ENCODE assay signal across 1 cellular context in the genomic region with DNA sequence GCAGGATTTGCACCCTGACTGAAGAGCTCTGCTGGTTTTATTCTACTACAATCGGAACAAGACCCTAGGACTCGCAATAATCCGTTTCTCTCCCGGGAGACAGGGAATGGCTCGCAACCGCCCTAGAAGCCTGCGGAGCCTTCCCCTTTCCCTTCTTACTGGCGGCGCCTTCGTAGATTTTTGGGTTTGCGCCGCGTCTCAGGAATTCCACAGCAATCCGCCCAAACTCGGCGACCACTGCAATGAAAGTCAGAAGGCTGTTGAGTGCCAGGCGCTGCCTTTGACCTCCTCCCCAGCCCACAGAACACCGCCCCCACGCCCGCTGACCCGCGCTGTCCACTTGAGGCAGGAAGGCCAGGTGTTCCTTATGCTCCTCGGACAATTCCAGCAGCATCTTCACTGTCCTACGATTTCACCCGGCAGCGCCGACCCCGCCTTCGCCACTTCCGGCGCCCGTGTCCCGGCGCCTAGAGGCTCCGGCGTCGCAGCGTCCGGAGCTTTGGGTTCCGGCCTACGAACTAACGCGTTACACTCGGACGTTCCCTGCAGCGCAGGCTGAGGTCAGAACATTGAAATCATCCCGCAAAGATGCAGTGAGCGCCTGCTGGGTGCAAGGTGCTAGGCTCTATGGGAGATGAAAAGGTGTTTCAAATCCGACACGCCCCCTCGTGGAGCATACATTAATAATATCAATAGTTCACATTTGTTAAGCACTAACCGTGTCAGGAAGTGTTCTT.
TF ChIP-seq lines count a peak whose summit lies in the region.

A gene (minus strand): TSS at position 439 of the 737 bp plus-strand sequence. CDS start 45 bp downstream, at position 394.

TF ChIP-seq in WTC11, 78 proteins besides CTCF, POLR2A, EP300 and RAD21 (continued from another document):
- TF ChIP-seq, protein P1, sequence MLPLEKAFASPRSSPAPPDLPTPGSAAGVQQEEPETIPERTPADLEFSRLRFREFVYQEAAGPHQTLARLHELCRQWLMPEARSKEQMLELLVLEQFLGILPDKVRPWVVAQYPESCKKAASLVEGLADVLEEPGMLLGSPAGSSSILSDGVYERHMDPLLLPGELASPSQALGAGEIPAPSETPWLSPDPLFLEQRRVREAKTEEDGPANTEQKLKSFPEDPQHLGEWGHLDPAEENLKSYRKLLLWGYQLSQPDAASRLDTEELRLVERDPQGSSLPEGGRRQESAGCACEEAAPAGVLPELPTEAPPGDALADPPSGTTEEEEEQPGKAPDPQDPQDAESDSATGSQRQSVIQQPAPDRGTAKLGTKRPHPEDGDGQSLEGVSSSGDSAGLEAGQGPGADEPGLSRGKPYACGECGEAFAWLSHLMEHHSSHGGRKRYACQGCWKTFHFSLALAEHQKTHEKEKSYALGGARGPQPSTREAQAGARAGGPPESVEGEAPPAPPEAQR (CRISPR knock-in tag; IDR thresholded peaks at IDR 0.05): no peak
- no peak for TF ChIP-seq ZNF317 (CRISPR knock-in tag; IDR thresholded peaks at IDR 0.05; ENCODE audit: borderline replicate concordance, low read depth)
- TF ChIP-seq, protein P2, sequence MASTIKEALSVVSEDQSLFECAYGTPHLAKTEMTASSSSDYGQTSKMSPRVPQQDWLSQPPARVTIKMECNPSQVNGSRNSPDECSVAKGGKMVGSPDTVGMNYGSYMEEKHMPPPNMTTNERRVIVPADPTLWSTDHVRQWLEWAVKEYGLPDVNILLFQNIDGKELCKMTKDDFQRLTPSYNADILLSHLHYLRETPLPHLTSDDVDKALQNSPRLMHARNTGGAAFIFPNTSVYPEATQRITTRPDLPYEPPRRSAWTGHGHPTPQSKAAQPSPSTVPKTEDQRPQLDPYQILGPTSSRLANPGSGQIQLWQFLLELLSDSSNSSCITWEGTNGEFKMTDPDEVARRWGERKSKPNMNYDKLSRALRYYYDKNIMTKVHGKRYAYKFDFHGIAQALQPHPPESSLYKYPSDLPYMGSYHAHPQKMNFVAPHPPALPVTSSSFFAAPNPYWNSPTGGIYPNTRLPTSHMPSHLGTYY (CRISPR knock-in tag; IDR thresholded peaks at IDR 0.05): no peak
- TF ChIP-seq CBFB (CRISPR knock-in tag; IDR thresholded peaks at IDR 0.05; ENCODE audit: low read depth): no peak; the same call in 1 of the 2 replicates
- TF ChIP-seq JAZF1 (CRISPR knock-in tag; IDR thresholded peaks at IDR 0.05): no peak
- TF ChIP-seq ZNF232 (CRISPR knock-in tag; IDR thresholded peaks at IDR 0.05): peak; percentile 61; the same call in 1 of the 2 replicates
- TF ChIP-seq NFATC4 (CRISPR knock-in tag; IDR thresholded peaks at IDR 0.05): no peak
- TF ChIP-seq, protein P3, sequence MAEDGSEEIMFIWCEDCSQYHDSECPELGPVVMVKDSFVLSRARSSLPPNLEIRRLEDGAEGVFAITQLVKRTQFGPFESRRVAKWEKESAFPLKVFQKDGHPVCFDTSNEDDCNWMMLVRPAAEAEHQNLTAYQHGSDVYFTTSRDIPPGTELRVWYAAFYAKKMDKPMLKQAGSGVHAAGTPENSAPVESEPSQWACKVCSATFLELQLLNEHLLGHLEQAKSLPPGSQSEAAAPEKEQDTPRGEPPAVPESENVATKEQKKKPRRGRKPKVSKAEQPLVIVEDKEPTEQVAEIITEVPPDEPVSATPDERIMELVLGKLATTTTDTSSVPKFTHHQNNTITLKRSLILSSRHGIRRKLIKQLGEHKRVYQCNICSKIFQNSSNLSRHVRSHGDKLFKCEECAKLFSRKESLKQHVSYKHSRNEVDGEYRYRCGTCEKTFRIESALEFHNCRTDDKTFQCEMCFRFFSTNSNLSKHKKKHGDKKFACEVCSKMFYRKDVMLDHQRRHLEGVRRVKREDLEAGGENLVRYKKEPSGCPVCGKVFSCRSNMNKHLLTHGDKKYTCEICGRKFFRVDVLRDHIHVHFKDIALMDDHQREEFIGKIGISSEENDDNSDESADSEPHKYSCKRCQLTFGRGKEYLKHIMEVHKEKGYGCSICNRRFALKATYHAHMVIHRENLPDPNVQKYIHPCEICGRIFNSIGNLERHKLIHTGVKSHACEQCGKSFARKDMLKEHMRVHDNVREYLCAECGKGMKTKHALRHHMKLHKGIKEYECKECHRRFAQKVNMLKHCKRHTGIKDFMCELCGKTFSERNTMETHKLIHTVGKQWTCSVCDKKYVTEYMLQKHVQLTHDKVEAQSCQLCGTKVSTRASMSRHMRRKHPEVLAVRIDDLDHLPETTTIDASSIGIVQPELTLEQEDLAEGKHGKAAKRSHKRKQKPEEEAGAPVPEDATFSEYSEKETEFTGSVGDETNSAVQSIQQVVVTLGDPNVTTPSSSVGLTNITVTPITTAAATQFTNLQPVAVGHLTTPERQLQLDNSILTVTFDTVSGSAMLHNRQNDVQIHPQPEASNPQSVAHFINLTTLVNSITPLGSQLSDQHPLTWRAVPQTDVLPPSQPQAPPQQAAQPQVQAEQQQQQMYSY (CRISPR knock-in tag; IDR thresholded peaks at IDR 0.05): no peak
- TF ChIP-seq NFE2L1 (CRISPR knock-in tag; IDR thresholded peaks at IDR 0.05): peak; percentile 34; the same call in 1 of the 2 replicates
- no peak for TF ChIP-seq CREB1 (CRISPR knock-in tag; IDR thresholded peaks at IDR 0.05)
- TF ChIP-seq, protein P4, sequence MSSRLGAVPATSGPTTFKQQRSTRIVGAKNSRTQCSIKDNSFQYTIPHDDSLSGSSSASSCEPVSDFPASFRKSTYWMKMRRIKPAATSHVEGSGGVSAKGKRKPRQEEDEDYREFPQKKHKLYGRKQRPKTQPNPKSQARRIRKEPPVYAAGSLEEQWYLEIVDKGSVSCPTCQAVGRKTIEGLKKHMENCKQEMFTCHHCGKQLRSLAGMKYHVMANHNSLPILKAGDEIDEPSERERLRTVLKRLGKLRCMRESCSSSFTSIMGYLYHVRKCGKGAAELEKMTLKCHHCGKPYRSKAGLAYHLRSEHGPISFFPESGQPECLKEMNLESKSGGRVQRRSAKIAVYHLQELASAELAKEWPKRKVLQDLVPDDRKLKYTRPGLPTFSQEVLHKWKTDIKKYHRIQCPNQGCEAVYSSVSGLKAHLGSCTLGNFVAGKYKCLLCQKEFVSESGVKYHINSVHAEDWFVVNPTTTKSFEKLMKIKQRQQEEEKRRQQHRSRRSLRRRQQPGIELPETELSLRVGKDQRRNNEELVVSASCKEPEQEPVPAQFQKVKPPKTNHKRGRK (CRISPR knock-in tag; IDR thresholded peaks at IDR 0.05; ENCODE audit: borderline replicate concordance): no peak
- TF ChIP-seq, protein P5, sequence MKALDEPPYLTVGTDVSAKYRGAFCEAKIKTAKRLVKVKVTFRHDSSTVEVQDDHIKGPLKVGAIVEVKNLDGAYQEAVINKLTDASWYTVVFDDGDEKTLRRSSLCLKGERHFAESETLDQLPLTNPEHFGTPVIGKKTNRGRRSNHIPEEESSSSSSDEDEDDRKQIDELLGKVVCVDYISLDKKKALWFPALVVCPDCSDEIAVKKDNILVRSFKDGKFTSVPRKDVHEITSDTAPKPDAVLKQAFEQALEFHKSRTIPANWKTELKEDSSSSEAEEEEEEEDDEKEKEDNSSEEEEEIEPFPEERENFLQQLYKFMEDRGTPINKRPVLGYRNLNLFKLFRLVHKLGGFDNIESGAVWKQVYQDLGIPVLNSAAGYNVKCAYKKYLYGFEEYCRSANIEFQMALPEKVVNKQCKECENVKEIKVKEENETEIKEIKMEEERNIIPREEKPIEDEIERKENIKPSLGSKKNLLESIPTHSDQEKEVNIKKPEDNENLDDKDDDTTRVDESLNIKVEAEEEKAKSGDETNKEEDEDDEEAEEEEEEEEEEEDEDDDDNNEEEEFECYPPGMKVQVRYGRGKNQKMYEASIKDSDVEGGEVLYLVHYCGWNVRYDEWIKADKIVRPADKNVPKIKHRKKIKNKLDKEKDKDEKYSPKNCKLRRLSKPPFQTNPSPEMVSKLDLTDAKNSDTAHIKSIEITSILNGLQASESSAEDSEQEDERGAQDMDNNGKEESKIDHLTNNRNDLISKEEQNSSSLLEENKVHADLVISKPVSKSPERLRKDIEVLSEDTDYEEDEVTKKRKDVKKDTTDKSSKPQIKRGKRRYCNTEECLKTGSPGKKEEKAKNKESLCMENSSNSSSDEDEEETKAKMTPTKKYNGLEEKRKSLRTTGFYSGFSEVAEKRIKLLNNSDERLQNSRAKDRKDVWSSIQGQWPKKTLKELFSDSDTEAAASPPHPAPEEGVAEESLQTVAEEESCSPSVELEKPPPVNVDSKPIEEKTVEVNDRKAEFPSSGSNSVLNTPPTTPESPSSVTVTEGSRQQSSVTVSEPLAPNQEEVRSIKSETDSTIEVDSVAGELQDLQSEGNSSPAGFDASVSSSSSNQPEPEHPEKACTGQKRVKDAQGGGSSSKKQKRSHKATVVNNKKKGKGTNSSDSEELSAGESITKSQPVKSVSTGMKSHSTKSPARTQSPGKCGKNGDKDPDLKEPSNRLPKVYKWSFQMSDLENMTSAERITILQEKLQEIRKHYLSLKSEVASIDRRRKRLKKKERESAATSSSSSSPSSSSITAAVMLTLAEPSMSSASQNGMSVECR (CRISPR knock-in tag; IDR thresholded peaks at IDR 0.05; ENCODE audit: borderline replicate concordance): peak; percentile 87; the same call in 1 of the 2 replicates
- no peak for TF ChIP-seq ZNF396 (CRISPR knock-in tag; IDR thresholded peaks at IDR 0.05; ENCODE audit: borderline replicate concordance)
- TF ChIP-seq, protein P6, sequence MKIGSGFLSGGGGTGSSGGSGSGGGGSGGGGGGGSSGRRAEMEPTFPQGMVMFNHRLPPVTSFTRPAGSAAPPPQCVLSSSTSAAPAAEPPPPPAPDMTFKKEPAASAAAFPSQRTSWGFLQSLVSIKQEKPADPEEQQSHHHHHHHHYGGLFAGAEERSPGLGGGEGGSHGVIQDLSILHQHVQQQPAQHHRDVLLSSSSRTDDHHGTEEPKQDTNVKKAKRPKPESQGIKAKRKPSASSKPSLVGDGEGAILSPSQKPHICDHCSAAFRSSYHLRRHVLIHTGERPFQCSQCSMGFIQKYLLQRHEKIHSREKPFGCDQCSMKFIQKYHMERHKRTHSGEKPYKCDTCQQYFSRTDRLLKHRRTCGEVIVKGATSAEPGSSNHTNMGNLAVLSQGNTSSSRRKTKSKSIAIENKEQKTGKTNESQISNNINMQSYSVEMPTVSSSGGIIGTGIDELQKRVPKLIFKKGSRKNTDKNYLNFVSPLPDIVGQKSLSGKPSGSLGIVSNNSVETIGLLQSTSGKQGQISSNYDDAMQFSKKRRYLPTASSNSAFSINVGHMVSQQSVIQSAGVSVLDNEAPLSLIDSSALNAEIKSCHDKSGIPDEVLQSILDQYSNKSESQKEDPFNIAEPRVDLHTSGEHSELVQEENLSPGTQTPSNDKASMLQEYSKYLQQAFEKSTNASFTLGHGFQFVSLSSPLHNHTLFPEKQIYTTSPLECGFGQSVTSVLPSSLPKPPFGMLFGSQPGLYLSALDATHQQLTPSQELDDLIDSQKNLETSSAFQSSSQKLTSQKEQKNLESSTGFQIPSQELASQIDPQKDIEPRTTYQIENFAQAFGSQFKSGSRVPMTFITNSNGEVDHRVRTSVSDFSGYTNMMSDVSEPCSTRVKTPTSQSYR (CRISPR knock-in tag; IDR thresholded peaks at IDR 0.05): 0 out of 2 replicates have a peak, but pooled peaks have one; percentile 57
- TF ChIP-seq, protein P7, sequence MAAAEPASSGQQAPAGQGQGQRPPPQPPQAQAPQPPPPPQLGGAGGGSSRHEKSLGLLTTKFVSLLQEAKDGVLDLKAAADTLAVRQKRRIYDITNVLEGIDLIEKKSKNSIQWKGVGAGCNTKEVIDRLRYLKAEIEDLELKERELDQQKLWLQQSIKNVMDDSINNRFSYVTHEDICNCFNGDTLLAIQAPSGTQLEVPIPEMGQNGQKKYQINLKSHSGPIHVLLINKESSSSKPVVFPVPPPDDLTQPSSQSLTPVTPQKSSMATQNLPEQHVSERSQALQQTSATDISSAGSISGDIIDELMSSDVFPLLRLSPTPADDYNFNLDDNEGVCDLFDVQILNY (CRISPR knock-in tag; IDR thresholded peaks at IDR 0.05): 0 out of 2 replicates have a peak, but pooled peaks have one; percentile 52
- TF ChIP-seq, protein P8, sequence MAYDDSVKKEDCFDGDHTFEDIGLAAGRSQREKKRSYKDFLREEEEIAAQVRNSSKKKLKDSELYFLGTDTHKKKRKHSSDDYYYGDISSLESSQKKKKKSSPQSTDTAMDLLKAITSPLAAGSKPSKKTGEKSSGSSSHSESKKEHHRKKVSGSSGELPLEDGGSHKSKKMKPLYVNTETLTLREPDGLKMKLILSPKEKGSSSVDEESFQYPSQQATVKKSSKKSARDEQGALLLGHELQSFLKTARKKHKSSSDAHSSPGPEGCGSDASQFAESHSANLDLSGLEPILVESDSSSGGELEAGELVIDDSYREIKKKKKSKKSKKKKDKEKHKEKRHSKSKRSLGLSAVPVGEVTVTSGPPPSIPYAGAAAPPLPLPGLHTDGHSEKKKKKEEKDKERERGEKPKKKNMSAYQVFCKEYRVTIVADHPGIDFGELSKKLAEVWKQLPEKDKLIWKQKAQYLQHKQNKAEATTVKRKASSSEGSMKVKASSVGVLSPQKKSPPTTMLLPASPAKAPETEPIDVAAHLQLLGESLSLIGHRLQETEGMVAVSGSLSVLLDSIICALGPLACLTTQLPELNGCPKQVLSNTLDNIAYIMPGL (CRISPR knock-in tag; IDR thresholded peaks at IDR 0.05): peak; percentile 72; the same call in 1 of the 2 replicates
- peak; percentile 78 for TF ChIP-seq SP1 (CRISPR knock-in tag; conservative IDR thresholded peaks at IDR 0.05)
- TF ChIP-seq TP53 (CRISPR knock-in tag; IDR thresholded peaks at IDR 0.05): peak; percentile 33; the same call in 1 of the 2 replicates
- TF ChIP-seq RELA (CRISPR knock-in tag; IDR thresholded peaks at IDR 0.05; ENCODE audit: borderline replicate concordance): 0 out of 2 replicates have a peak, but pooled peaks have one; percentile 16
- peak; percentile 73 for TF ChIP-seq CREM (CRISPR knock-in tag; IDR thresholded peaks at IDR 0.05)
